ENCODE assay signal across 13 cellular contexts in genomic region chr14:89207925-89208328, GRCh38.
DNase-seq lines count a peak whose midpoint lies in the region; ATAC-seq and TF ChIP-seq lines count a peak whose summit lies in the region.
"Had no signal": no experiment of that assay in that cellular context is flagged by ENCODE, and none has a peak within 500 bp of the region (broad histone marks: within the 10 kb centered on the region; RNA-seq: fewer than 3 reads in every experiment).

No MANE protein-coding gene starts in this region.

- H2BK15ac ChIP-seq in H9 (ENCODE audit: low read depth, low read length) = no peak overlapping the region

- peaks cover 11% of the 10 kb centered on the region; the same call in 1 of the 2 replicates for H3K4me1 ChIP-seq in H9 (ENCODE audit: insufficient read depth, low read length)
- H3K4me1 ChIP-seq in trophoblast cell (ENCODE audit: control insufficient read depth in 1 of 2, insufficient read depth in 2 of 2, low read length in 2 of 2) = peaks cover 3 to 13% of the 10 kb centered on the region in 2 experiments
- peaks cover 0 to 8% (median 0%) of the 10 kb centered on the region in 4 donors for H3K4me1 ChIP-seq in tibial nerve

- no peaks in the 10 kb centered on the region for H3K9me3 Mint-ChIP-seq in H9
- no peaks in the 10 kb centered on the region for H3K9me3 Mint-ChIP-seq in activated B cell treated with CpG ODN at 0.5 μM for 24 hours
- H3K9me3 Mint-ChIP-seq: activated naive CD4-positive, alpha-beta T cell treated with anti-CD3 and anti-CD28 coated beads, Interleukin-2, amount 50 U/mL, for 24 hours had no signal

- ATAC-seq in activated B cell treated with CpG ODN at 0.5 μM for 24 hours (ENCODE audit: low read depth) = peak; percentile 42
- ATAC-seq in GM21381 (IDR thresholded peaks at IDR 0.05; ENCODE audit: unreplicated experiment) = no peak
- no peak for ATAC-seq in GM19467 (IDR thresholded peaks at IDR 0.05; ENCODE audit: unreplicated experiment)
- no peak for ATAC-seq in GM18505 (IDR thresholded peaks at IDR 0.05; ENCODE audit: unreplicated experiment)
- ATAC-seq: HCT116 had no signal

- H3K4me2 ChIP-seq in H9 (ENCODE audit: insufficient read depth, insufficient read length, low read length) (no peak overlapping the region), trophoblast cell (ENCODE audit: low read length) (no peak overlapping the region)

- no peak overlapping the region for H3K56ac ChIP-seq in H9 (ENCODE audit: insufficient read length, low read depth, low read length)

- H3K23ac ChIP-seq in H9 (ENCODE audit: insufficient read length, low read depth, low read length) (no peak overlapping the region), trophoblast cell (ENCODE audit: low read length) (no peak overlapping the region)

- H3K4me3 ChIP-seq in trophoblast cell (ENCODE audit: low read depth, low read length) = no peak overlapping the region
- no peak overlapping the region for H3K4me3 ChIP-seq in tibial nerve

- H2BK5ac ChIP-seq in H9 (ENCODE audit: insufficient read length, low read length) = no peak overlapping the region
- no peak overlapping the region for H2BK5ac ChIP-seq in trophoblast cell (ENCODE audit: low read depth, low read length, poor library complexity)

- CTCF ChIA-PET in activated B cell treated with CpG ODN at 0.5 μM for 24 hours (lab: Charles Lee) = no interaction called here

- H2AK5ac ChIP-seq in H9 (ENCODE audit: insufficient read length, low read length) (no peak overlapping the region), trophoblast cell (ENCODE audit: low read length) (no peak overlapping the region)

- TF ChIP-seq CTCF in H9 (conservative IDR thresholded peaks at IDR 0.05) (peak; percentile 43; the same call in 2 of the 3 replicates), activated B cell treated with CpG ODN at 0.5 μM for 24 hours (IDR thresholded peaks at IDR 0.05) (no peak), tibial nerve (IDR thresholded peaks at IDR 0.05) (no peak)

- intact Hi-C loops in activated B cell treated with CpG ODN at 0.5 μM for 24 hours (cut with micrococcal nuclease) = no loop called here

- H4K8ac ChIP-seq in H9 (replicated peaks; ENCODE audit: insufficient read length, low read depth, low read length) = no peak overlapping the region
- peak overlapping the region; percentile 29 for H4K8ac ChIP-seq in trophoblast cell (ENCODE audit: low read depth, low read length)

- TF ChIP-seq POLR2A in tibial nerve (IDR thresholded peaks at IDR 0.05) (no peak), GM18505 (IDR thresholded peaks at IDR 0.05; ENCODE audit: borderline replicate concordance, extremely low read depth, insufficient read depth, insufficient read length) (no peak)

- DNase-seq in H9 (no peak), NCI-H2081 (lab: John Stamatoyannopoulos, UW) (peak; percentile 61 to 88), activated B cell treated with CpG ODN at 0.5 μM for 24 hours (no peak), trophoblast cell (no peak), tibial nerve (ENCODE audit: low spot score in 2 of 2) (no peak)
- DNase-seq: GDM1; stimulated activated CD4-positive, alpha-beta T cell treated with anti-CD3 and anti-CD28 coated beads, Interleukin-4, amount 100 ng/mL, for 24 hours had no signal

- H4K20me1 ChIP-seq in H9 (ENCODE audit: control insufficient read depth, insufficient read depth, insufficient read length) = no peaks in the 10 kb centered on the region

- TF ChIP-seq EP300 in tibial nerve (IDR thresholded peaks at IDR 0.05) = no peak

- H3K27ac ChIP-seq in H9 (ENCODE audit: insufficient read length, low read depth, low read length) (no peak overlapping the region), trophoblast cell (ENCODE audit: low read depth, low read length) (no peak overlapping the region), tibial nerve (no peak overlapping the region)
- H3K27ac ChIP-seq: neutrophil had no signal

- POLR2A ChIA-PET in activated B cell treated with CpG ODN at 0.5 μM for 24 hours (lab: Charles Lee) = no interaction called here

- H4K5ac ChIP-seq in H9 (ENCODE audit: insufficient read length, low read depth, low read length) = no peak overlapping the region

- no peak overlapping the region for H3K14ac ChIP-seq in H9 (ENCODE audit: insufficient read depth, low read length)
- H3K14ac ChIP-seq in trophoblast cell (ENCODE audit: low read length) = no peak overlapping the region

- H2BK120ac ChIP-seq in H9 (ENCODE audit: low read depth, low read length, poor library complexity, severe bottlenecking) = no peak overlapping the region
- no peak overlapping the region for H2BK120ac ChIP-seq in trophoblast cell (ENCODE audit: insufficient read depth, low read length, poor library complexity)

- no peak overlapping the region for H3K18ac ChIP-seq in H9 (ENCODE audit: insufficient read length, low read depth, low read length)
- no peak overlapping the region for H3K18ac ChIP-seq in trophoblast cell (ENCODE audit: low read length)

- H3K9me3 ChIP-seq in H9 (ENCODE audit: control insufficient read depth, low read depth, low read length) = no peaks in the 10 kb centered on the region
- peaks cover 1% of the 10 kb centered on the region for H3K9me3 ChIP-seq in trophoblast cell (ENCODE audit: insufficient read depth, low read depth, low read length)
- H3K9me3 ChIP-seq in tibial nerve = no peaks in the 10 kb centered on the region
- H3K9me3 ChIP-seq: neutrophil had no signal

- no peak overlapping the region for H2BK12ac ChIP-seq in H9 (ENCODE audit: insufficient read length, low read depth, low read length)
- H2BK12ac ChIP-seq in trophoblast cell (ENCODE audit: low read length) = no peak overlapping the region

- no CpG with 5 or more reads among the region's 7 CpGs for WGBS in H9 (ENCODE audit: extremely low coverage, insufficient read length, low lambda C conversion rate)
- WGBS in trophoblast cell (ENCODE audit: extremely low coverage, insufficient coverage, insufficient read length) = no CpG with 5 or more reads among the region's 7 CpGs
- WGBS in tibial nerve, 2 donors = 77 to 83% methylated on average over 7 of the region's 7 CpGs

- H3K23me2 ChIP-seq in H9 (ENCODE audit: insufficient read length, low read depth, low read length, poor library complexity, severe bottlenecking) = no peaks in the 10 kb centered on the region

- H3K27me3 ChIP-seq in H9 (ENCODE audit: insufficient read depth, low read length) = no peaks in the 10 kb centered on the region
- H3K27me3 ChIP-seq in trophoblast cell (ENCODE audit: insufficient read depth, low read length) = no peaks in the 10 kb centered on the region
- H3K27me3 ChIP-seq in tibial nerve = no peaks in the 10 kb centered on the region
- H3K27me3 ChIP-seq: neutrophil had no signal

- no peak overlapping the region for H2BK20ac ChIP-seq in H9 (ENCODE audit: low read depth, low read length, poor library complexity, severe bottlenecking)

- H3K4me1 Mint-ChIP-seq in H9 (peaks cover 74 to 77% of the 10 kb centered on the region in 2 experiments), activated B cell treated with CpG ODN at 0.5 μM for 24 hours (peaks cover 26% of the 10 kb centered on the region)

- H3K27ac Mint-ChIP-seq in H9 (peak overlapping the region in 1 of 3 experiments; percentile 72; a peak in 2 of 7 replicates), activated B cell treated with CpG ODN at 0.5 μM for 24 hours (no peak overlapping the region)

- H3K4ac ChIP-seq in H9 (ENCODE audit: low read depth, low read length) (no peak overlapping the region), trophoblast cell (ENCODE audit: low read depth, low read length) (no peak overlapping the region)

- H3K36me3 Mint-ChIP-seq in H9 (ENCODE audit: insufficient read depth in 1 of 3, low read depth in 3 of 3) (peaks cover 9 to 13% (median 10%) of the 10 kb centered on the region in 3 experiments; a peak in 5 of 7 replicates), activated B cell treated with CpG ODN at 0.5 μM for 24 hours (ENCODE audit: low read depth) (peaks cover 25% of the 10 kb centered on the region)

- H4K91ac ChIP-seq in H9 (ENCODE audit: insufficient read length, low read depth, low read length) (no peak overlapping the region), trophoblast cell (ENCODE audit: low read depth, low read length) (no peak overlapping the region)

- H3K4me3 Mint-ChIP-seq in H9 = no peak overlapping the region; a peak in 1 of 5 replicates
- no peak overlapping the region for H3K4me3 Mint-ChIP-seq in activated B cell treated with CpG ODN at 0.5 μM for 24 hours
- H3K4me3 Mint-ChIP-seq: activated naive CD4-positive, alpha-beta T cell treated with anti-CD3 and anti-CD28 coated beads, Interleukin-2, amount 50 U/mL, for 24 hours had no signal

- H3K9ac ChIP-seq in H9 (ENCODE audit: extremely low read depth, insufficient read length, low read length) = no peak overlapping the region
- H3K9ac ChIP-seq in trophoblast cell (ENCODE audit: low read length) = no peak overlapping the region

- H3K79me2 ChIP-seq in H9 (ENCODE audit: insufficient read depth, low read length) (peaks cover 4% of the 10 kb centered on the region; the same call in 1 of the 2 replicates), trophoblast cell (ENCODE audit: control insufficient read depth, insufficient read depth, low read length, poor library complexity) (no peaks in the 10 kb centered on the region)

- peaks cover 3% of the 10 kb centered on the region for H3K79me1 ChIP-seq in H9 (ENCODE audit: insufficient read depth, low read depth, low read length, poor library complexity, severe bottlenecking)
- peaks cover 3% of the 10 kb centered on the region for H3K79me1 ChIP-seq in trophoblast cell (ENCODE audit: low read length)

- no peak overlapping the region for H4K12ac ChIP-seq in trophoblast cell (ENCODE audit: low read depth, low read length)

- no peak overlapping the region for H2AFZ ChIP-seq in H9 (ENCODE audit: low read length)
- H2AFZ ChIP-seq in trophoblast cell (ENCODE audit: insufficient read depth, low read length, poor library complexity) = no peak overlapping the region

- H3T11ph ChIP-seq in H9 (ENCODE audit: low read length) = no peak overlapping the region

- no peaks in the 10 kb centered on the region for H3K27me3 Mint-ChIP-seq in H9 (ENCODE audit: low read depth)
- H3K27me3 Mint-ChIP-seq in activated B cell treated with CpG ODN at 0.5 μM for 24 hours = no peaks in the 10 kb centered on the region
- H3K27me3 Mint-ChIP-seq: activated naive CD4-positive, alpha-beta T cell treated with anti-CD3 and anti-CD28 coated beads, Interleukin-2, amount 50 U/mL, for 24 hours had no signal

- peaks cover 7 to 10% of the 10 kb centered on the region in 2 experiments for H3K36me3 ChIP-seq in trophoblast cell (ENCODE audit: control insufficient read depth in 1 of 2, insufficient read depth in 2 of 2, low read length in 2 of 2)
- H3K36me3 ChIP-seq in tibial nerve = peaks cover 0 to 7% (median 0%) of the 10 kb centered on the region in 3 donors

Comparison
In these comparisons a context has a peak if more than half of its experiments do, and no peak if none do; other contexts are left out.
1. DNase-seq: peak in NCI-H2081 (2 of 2); none in H9 (single experiment), activated B cell treated with CpG ODN at 0.5 μM for 24 hours (single experiment), trophoblast cell (0 of 2) and tibial nerve (0 of 2).